Comparison of ENCODE assay signal across 8 cellular contexts in genomic region chr5:141402553-141403328, GRCh38. TPM values are rescaled to one million over a fixed set of nuclear protein-coding genes. Genes with fewer than 3 reads are reported as not detected.
DNase-seq lines count a peak whose midpoint lies in the region; TF ChIP-seq lines count a peak whose summit lies in the region.

TSS of gene PCDHGA9 (plus strand) at chr5:141402778. CDS start at chr5:141402953, 175 bp downstream.

- peaks cover 17 to 31% (median 29%) of the 10 kb centered on the region in 3 experiments for H3K36me3 Mint-ChIP-seq in H9 (ENCODE audit: insufficient read depth in 1 of 3, low read depth in 3 of 3)
- peaks cover 51% of the 10 kb centered on the region for H3K36me3 Mint-ChIP-seq in mesothelial cell of epicardium

- TF ChIP-seq CTCF in H9 (conservative IDR thresholded peaks at IDR 0.05) (peak; percentile 56), mammary epithelial cell (conservative IDR thresholded peaks at IDR 0.05 in 1 of 2, IDR thresholded peaks at IDR 0.05 in 1 of 2; ENCODE audit: extremely low read depth in 1 of 2, insufficient read depth in 1 of 2, low read depth in 1 of 2, low read length in 2 of 2) (peak; percentile 12 to 27), mesothelial cell of epicardium (IDR thresholded peaks at IDR 0.05; ENCODE audit: unreplicated experiment) (no peak), lower leg skin (IDR thresholded peaks at IDR 0.05) (no peak)

- dilution Hi-C loops in mammary epithelial cell (cut with HindIII; ENCODE audit: low sequenced_read_pairs) = no loop called here

- H2AFZ ChIP-seq in H9 (ENCODE audit: low read length) (no peak within 1 kb of the TSS), mammary epithelial cell (ENCODE audit: low read depth, low read length) (peak within 1 kb of the TSS; percentile 28)

- no peaks in the 10 kb centered on the region for H3K4me1 Mint-ChIP-seq in H9
- no peaks in the 10 kb centered on the region for H3K4me1 Mint-ChIP-seq in mesothelial cell of epicardium

- TF ChIP-seq POLR2A in lower leg skin (IDR thresholded peaks at IDR 0.05) = no peak

- no peak within 1 kb of the TSS for H4K5ac ChIP-seq in H9 (ENCODE audit: insufficient read length, low read depth, low read length)

- H3K9me3 Mint-ChIP-seq in H9 (peaks cover 31 to 50% of the 10 kb centered on the region in 2 experiments), mesothelial cell of epicardium (peaks cover 48% of the 10 kb centered on the region)

- no peak within 1 kb of the TSS for H2AK5ac ChIP-seq in H9 (ENCODE audit: insufficient read length, low read length)

- no peaks in the 10 kb centered on the region for H3K36me3 ChIP-seq in mammary epithelial cell (ENCODE audit: insufficient read depth, low read length)
- H3K36me3 ChIP-seq in mucosa of stomach (ENCODE audit: control insufficient read depth, insufficient read depth, low read length) = no peaks in the 10 kb centered on the region

- no peaks in the 10 kb centered on the region for H3K23me2 ChIP-seq in H9 (ENCODE audit: insufficient read length, low read depth, low read length, poor library complexity, severe bottlenecking)

- no TSS peak for BruUV-seq in mammary epithelial cell (replicated peaks; lab: Mats Ljungman, UMichigan)

- no peak within 1 kb of the TSS for H3K56ac ChIP-seq in H9 (ENCODE audit: insufficient read length, low read depth, low read length)

- WGBS in H9 (ENCODE audit: extremely low coverage, insufficient read length, low lambda C conversion rate) = no CpG with 5 or more reads among the region's 30 CpGs
- 39% methylated on average over 15 of the region's 30 CpGs for WGBS in mammary epithelial cell (ENCODE audit: low coverage, missing lambda C conversion rate)
- WGBS in lower leg skin, 2 donors = 14 to 20% methylated on average over 29 to 30 of the region's 30 CpGs

- H3K27ac ChIP-seq in H9 (ENCODE audit: insufficient read length, low read depth, low read length) (no peak within 1 kb of the TSS), mammary epithelial cell (ENCODE audit: insufficient read depth, low read depth, low read length) (no peak within 1 kb of the TSS)

- H3K27me3 Mint-ChIP-seq in H9 (ENCODE audit: low read depth) (no peaks in the 10 kb centered on the region), mesothelial cell of epicardium (ENCODE audit: low read depth) (no peaks in the 10 kb centered on the region)

- H3K23ac ChIP-seq in H9 (ENCODE audit: insufficient read length, low read depth, low read length) = no peak within 1 kb of the TSS

- in situ Hi-C loops in mammary epithelial cell (cut with MboI; ENCODE audit: low sequenced_read_pairs in 2 of 2) = loop anchor here in 1 of 2 donors (25.0 kb wide), 1 partner anchor 190 kb away; the partner anchor contains the start of genes PCDHB12, PCDHB13 and PCDHB14

- no peak within 1 kb of the TSS for H3T11ph ChIP-seq in H9 (ENCODE audit: low read length)

- H3K79me2 ChIP-seq in H9 (ENCODE audit: insufficient read depth, low read length) (no peaks in the 10 kb centered on the region), mammary epithelial cell (ENCODE audit: insufficient read depth, low read length) (no peaks in the 10 kb centered on the region)

- H3K4me3 Mint-ChIP-seq in H9 = no peak within 1 kb of the TSS
- no peak within 1 kb of the TSS for H3K4me3 Mint-ChIP-seq in mesothelial cell of epicardium

- no peaks in the 10 kb centered on the region for H3K27me3 ChIP-seq in H9 (ENCODE audit: insufficient read depth, low read length)
- no peaks in the 10 kb centered on the region for H3K27me3 ChIP-seq in mammary epithelial cell (ENCODE audit: insufficient read depth, low read length)
- peaks cover 31% of the 10 kb centered on the region for H3K27me3 ChIP-seq in mucosa of stomach (ENCODE audit: control insufficient read depth, insufficient read depth, low read length)

- H2BK5ac ChIP-seq in H9 (ENCODE audit: insufficient read length, low read length) = no peak within 1 kb of the TSS

- H3K4me1 ChIP-seq in H9 (ENCODE audit: insufficient read depth, low read length) (no peaks in the 10 kb centered on the region), mammary epithelial cell (ENCODE audit: insufficient read depth, low read length) (no peaks in the 10 kb centered on the region), mucosa of stomach (ENCODE audit: control insufficient read depth, insufficient read depth, low read length) (no peaks in the 10 kb centered on the region)

- intact Hi-C loops in mammary epithelial cell (cut with micrococcal nuclease) = no loop called here
- intact Hi-C loops in lower leg skin (cut with DNase I; ENCODE audit: low total_unique reads) = no loop called here

- H3K4ac ChIP-seq in H9 (ENCODE audit: low read depth, low read length) = no peak within 1 kb of the TSS

- H3K79me1 ChIP-seq in H9 (ENCODE audit: insufficient read depth, low read depth, low read length, poor library complexity, severe bottlenecking) = no peaks in the 10 kb centered on the region

- DNase-seq in AML-193 (lab: John Stamatoyannopoulos, UW) (peak; percentile 17 to 19), H9 (no peak), mammary epithelial cell (peak; percentile 15), SKM-1 (lab: John Stamatoyannopoulos, UW; ENCODE audit: unreplicated experiment) (no peak), mesothelial cell of epicardium (ENCODE audit: low spot score in 2 of 2, unreplicated experiment in 2 of 2) (no peak), lower leg skin (ENCODE audit: low spot score in 2 of 2) (no peak), UCSD-AML1 (lab: John Stamatoyannopoulos, UW; ENCODE audit: unreplicated experiment) (no peak)

- H4K8ac ChIP-seq in H9 (replicated peaks; ENCODE audit: insufficient read length, low read depth, low read length) = no peak within 1 kb of the TSS

- H3K9ac ChIP-seq in H9 (ENCODE audit: extremely low read depth, insufficient read length, low read length) (no peak within 1 kb of the TSS), mammary epithelial cell (ENCODE audit: insufficient read depth, low read length) (no peak within 1 kb of the TSS), mucosa of stomach (ENCODE audit: low read length) (no peak within 1 kb of the TSS)

- no peak within 1 kb of the TSS for H2BK20ac ChIP-seq in H9 (ENCODE audit: low read depth, low read length, poor library complexity, severe bottlenecking)

- H3K9me3 ChIP-seq in H9 (ENCODE audit: control insufficient read depth, low read depth, low read length) (peaks cover 29% of the 10 kb centered on the region), mammary epithelial cell (replicated peaks; ENCODE audit: insufficient read depth, low read length) (peaks cover 55% of the 10 kb centered on the region), mucosa of stomach (ENCODE audit: control insufficient read depth, low read length) (peaks cover 40% of the 10 kb centered on the region)

- H3K4me3 ChIP-seq in mammary epithelial cell (replicated peaks in 1 of 3; ENCODE audit: insufficient read depth in 1 of 3, low read depth in 2 of 3, low read length in 3 of 3) (no peak within 1 kb of the TSS), mucosa of stomach (ENCODE audit: low read length) (peak within 1 kb of the TSS; percentile 17), lower leg skin (ENCODE audit: low read depth, poor library complexity, severe bottlenecking) (no peak within 1 kb of the TSS)

- peak within 1 kb of the TSS in 1 of 3 experiments; percentile 25; a peak in 1 of 7 replicates for H3K27ac Mint-ChIP-seq in H9
- H3K27ac Mint-ChIP-seq in mesothelial cell of epicardium = no peak within 1 kb of the TSS

- H3K4me2 ChIP-seq in H9 (ENCODE audit: insufficient read depth, insufficient read length, low read length) = no peak within 1 kb of the TSS
- H3K4me2 ChIP-seq in mammary epithelial cell (ENCODE audit: insufficient read depth, low read depth, low read length) = no peak within 1 kb of the TSS

- no peak within 1 kb of the TSS for H3K18ac ChIP-seq in H9 (ENCODE audit: insufficient read length, low read depth, low read length)

- no peak within 1 kb of the TSS; the same call in 1 of the 2 replicates for H3K14ac ChIP-seq in H9 (ENCODE audit: insufficient read depth, low read length)

- no peak within 1 kb of the TSS for H2BK12ac ChIP-seq in H9 (ENCODE audit: insufficient read length, low read depth, low read length)

- CTCF ChIA-PET in mammary epithelial cell (lab: Charles Lee; ENCODE audit: low non-redundant PET) = no interaction called here

- no peak within 1 kb of the TSS for H4K91ac ChIP-seq in H9 (ENCODE audit: insufficient read length, low read depth, low read length)

- H2BK120ac ChIP-seq in H9 (ENCODE audit: low read depth, low read length, poor library complexity, severe bottlenecking) = no peak within 1 kb of the TSS

- no peak within 1 kb of the TSS for H2BK15ac ChIP-seq in H9 (ENCODE audit: low read depth, low read length)

- H4K20me1 ChIP-seq in H9 (ENCODE audit: control insufficient read depth, insufficient read depth, insufficient read length) (no peaks in the 10 kb centered on the region), mammary epithelial cell (ENCODE audit: insufficient read depth, low read length) (no peaks in the 10 kb centered on the region)

RNA-seq across cellular contexts. Expression of gene PCDHGA9, which starts in this region (rescaled TPM):
- total RNA-seq in H9 (2021) (0.83 and 1.3 TPM in 2 replicates), mammary epithelial cell (1 to 10 TPM; 1.9 to 3.2 TPM), mesothelial cell of epicardium (2.1 to 2.3 TPM (median 2.3 TPM) in 3 replicates), lower leg skin (1 to 10 TPM; 5.6 to 8.2 (median 6.3) TPM)
- 0.25 TPM for polyA plus RNA-seq in mammary epithelial cell
- polyA minus RNA-seq in mammary epithelial cell = 4.7 TPM

Comparison
In these comparisons a context has a peak if more than half of its experiments do, and no peak if none do; other contexts are left out.
1. DNase-seq: peak in AML-193 (2 of 2) and mammary epithelial cell (single experiment); none in H9 (single experiment), SKM-1 (single experiment), mesothelial cell of epicardium (0 of 2), lower leg skin (0 of 2) and UCSD-AML1 (single experiment).
2. CTCF ChIP-seq: peak in H9 (single experiment) and mammary epithelial cell (2 of 2); none in mesothelial cell of epicardium (single experiment) and lower leg skin (0 of 3).